Comparison of ENCODE assay signal across 16 cellular contexts in genomic region chr2:101560780-101561315, GRCh38.
DNase-seq lines count a peak whose midpoint lies in the region; ATAC-seq and TF ChIP-seq lines count a peak whose summit lies in the region.
"Had no signal": no experiment of that assay in that cellular context is flagged by ENCODE, and none has a peak within 500 bp of the region (broad histone marks: within the 10 kb centered on the region; RNA-seq: fewer than 3 reads in every experiment).

No MANE protein-coding gene starts in this region.

- intact Hi-C loops in dorsolateral prefrontal cortex (cut with DNase I): no loop called here

- no peak for DNase-seq in activated CD8-positive, alpha-beta memory T cell treated with anti-CD3 and anti-CD28 coated beads, Interleukin-2, amount 10 ng/mL, durations not matched to agents 7 days and 5 days
- DNase-seq in activated CD8-positive, alpha-beta memory T cell treated with anti-CD3 and anti-CD28 coated beads, Interleukin-2, amount 50 U/mL, for 48 hours: no peak
- DNase-seq in KG1 (lab: John Stamatoyannopoulos, UW) (peak; percentile 53), T-helper 17 cell (no peak), immature natural killer cell (peak in 2 of 3 donors; percentile 5 to 10), dorsolateral prefrontal cortex (no peak), NCI-H146 (lab: John Stamatoyannopoulos, UW) (no peak)
- DNase-seq: activated CD8-positive, alpha-beta memory T cell treated with anti-CD3 and anti-CD28 coated beads for 24 hours; gastrocnemius medialis; NCI-H187; NCI-H510A treated with DMSO at 0.1 percent for 48 hours; RPMI8226; stimulated activated naive CD4-positive, alpha-beta T cell treated with Interleukin-2 at 50 U/mL for 16 hours; uterus had no signal

- no peak overlapping the region for H3K4me3 Mint-ChIP-seq in activated CD8-positive, alpha-beta memory T cell treated with anti-CD3 and anti-CD28 coated beads, Interleukin-2, amount 10 ng/mL, durations not matched to agents 7 days and 5 days
- peak overlapping the region; percentile 39 for H3K4me3 Mint-ChIP-seq in T-helper 17 cell
- H3K4me3 Mint-ChIP-seq in immature natural killer cell: peak overlapping the region; percentile 19 to 64 (median 50)

- TF ChIP-seq CTCF in dorsolateral prefrontal cortex (IDR thresholded peaks at IDR 0.05 in 54 of 56, conservative IDR thresholded peaks at IDR 0.05 in 2 of 56; ENCODE audit: low read depth in 1 of 56, partially characterized antibody in 56 of 56): no peak

- peaks cover 10% of the 10 kb centered on the region for H3K9me3 Mint-ChIP-seq in activated CD8-positive, alpha-beta memory T cell treated with anti-CD3 and anti-CD28 coated beads, Interleukin-2, amount 10 ng/mL, durations not matched to agents 7 days and 5 days (ENCODE audit: low read depth)
- peaks cover 0 to 9% (median 3%) of the 10 kb centered on the region in 6 donors for H3K9me3 Mint-ChIP-seq in immature natural killer cell

- H3K27me3 ChIP-seq in dorsolateral prefrontal cortex: peaks cover 0 to 4% (median 0%) of the 10 kb centered on the region in 45 donors
- H3K27me3 ChIP-seq: gastrocnemius medialis, uterus had no signal

- H3K27ac ChIP-seq in dorsolateral prefrontal cortex: no peak overlapping the region
- H3K27ac ChIP-seq: gastrocnemius medialis, skin epidermis had no signal

- peaks cover 21% of the 10 kb centered on the region for H3K4me1 Mint-ChIP-seq in activated CD8-positive, alpha-beta memory T cell treated with anti-CD3 and anti-CD28 coated beads, Interleukin-2, amount 10 ng/mL, durations not matched to agents 7 days and 5 days
- H3K4me1 Mint-ChIP-seq in T-helper 17 cell (peaks cover 19% of the 10 kb centered on the region), immature natural killer cell (peaks cover 25 to 27% of the 10 kb centered on the region in 2 donors)

- peak; percentile 49 for ATAC-seq in activated CD8-positive, alpha-beta memory T cell treated with anti-CD3 and anti-CD28 coated beads, Interleukin-2, amount 10 ng/mL, durations not matched to agents 7 days and 5 days
- ATAC-seq in T-helper 17 cell (no peak), GM18858 (IDR thresholded peaks at IDR 0.05; ENCODE audit: unreplicated experiment) (no peak)
- ATAC-seq: gastrocnemius medialis had no signal

- H3K27ac Mint-ChIP-seq in activated CD8-positive, alpha-beta memory T cell treated with anti-CD3 and anti-CD28 coated beads, Interleukin-2, amount 10 ng/mL, durations not matched to agents 7 days and 5 days: peak overlapping the region; percentile 69
- H3K27ac Mint-ChIP-seq in T-helper 17 cell (peak overlapping the region; percentile 51), immature natural killer cell (peak overlapping the region; percentile 4 to 81 (median 53))

- no peak overlapping the region for H3K4me3 ChIP-seq in dorsolateral prefrontal cortex
- H3K4me3 ChIP-seq: gastrocnemius medialis, skin epidermis, uterus had no signal

- peaks cover 29% of the 10 kb centered on the region for H3K36me3 Mint-ChIP-seq in activated CD8-positive, alpha-beta memory T cell treated with anti-CD3 and anti-CD28 coated beads, Interleukin-2, amount 10 ng/mL, durations not matched to agents 7 days and 5 days
- no peaks in the 10 kb centered on the region for H3K36me3 Mint-ChIP-seq in T-helper 17 cell (ENCODE audit: low read depth)
- H3K36me3 Mint-ChIP-seq in immature natural killer cell: peaks cover 0 to 11% (median 4%) of the 10 kb centered on the region in 3 donors

- CTCF ChIA-PET in activated CD8-positive, alpha-beta memory T cell treated with anti-CD3 and anti-CD28 coated beads, Interleukin-2, amount 10 ng/mL, durations not matched to agents 7 days and 5 days (lab: Charles Lee): no interaction called here

- peaks cover 8% of the 10 kb centered on the region for H3K9me3 ChIP-seq in T-helper 17 cell (ENCODE audit: control insufficient read depth, low read length, poor library complexity, severe bottlenecking)
- H3K9me3 ChIP-seq: gastrocnemius medialis, uterus had no signal

- peaks cover 10% of the 10 kb centered on the region for H3K27me3 Mint-ChIP-seq in activated CD8-positive, alpha-beta memory T cell treated with anti-CD3 and anti-CD28 coated beads, Interleukin-2, amount 10 ng/mL, durations not matched to agents 7 days and 5 days
- H3K27me3 Mint-ChIP-seq in T-helper 17 cell (no peaks in the 10 kb centered on the region), immature natural killer cell (ENCODE audit: low read depth in 3 of 3) (peaks cover 3 to 9% (median 5%) of the 10 kb centered on the region in 3 donors)

Comparison
In these comparisons a context has a peak if more than half of its experiments do, and no peak if none do; other contexts are left out.
1. DNase-seq: peak in KG1 (single experiment) and immature natural killer cell (2 of 3); none in activated CD8-positive, alpha-beta memory T cell treated with anti-CD3 and anti-CD28 coated beads, Interleukin-2, amount 10 ng/mL, durations not matched to agents 7 days and 5 days (single experiment), activated CD8-positive, alpha-beta memory T cell treated with anti-CD3 and anti-CD28 coated beads, Interleukin-2, amount 50 U/mL, for 48 hours (single experiment), T-helper 17 cell (0 of 3), dorsolateral prefrontal cortex (0 of 10) and NCI-H146 (single experiment).
2. Peak in every context shown above with its lines, with median percentiles within 50 percentile points of each other: H3K27ac Mint-ChIP-seq.